In genomic region chr20:50837532-50838321, GRCh38 we compare ENCODE assay signal across 8 cellular contexts. TPM values are rescaled to one million over a fixed set of nuclear protein-coding genes. Genes with fewer than 3 reads are reported as not detected.
A peak's percentile ranks its signal among the peaks of the same experiment; 100 is the strongest.
DNase-seq lines count a peak whose midpoint lies in the region; ATAC-seq and TF ChIP-seq lines count a peak whose summit lies in the region.

No MANE protein-coding gene starts in this region.

- no peak for TF ChIP-seq CTCF in fibroblast of villous mesenchyme (IDR thresholded peaks at IDR 0.05; ENCODE audit: insufficient read depth, low read depth, low read length)
- no peak for TF ChIP-seq CTCF in vagina (IDR thresholded peaks at IDR 0.05)

- H3K4me3 ChIP-seq in fibroblast of villous mesenchyme (ENCODE audit: low read depth, low read length) (no peak overlapping the region), vagina (peak overlapping the region in 1 of 2 donors; percentile 14)
- H3K4me3 ChIP-seq in effector memory CD4-positive, alpha-beta T cell (ENCODE audit: insufficient read depth, low read depth, low read length, poor library complexity, severe bottlenecking): no peak overlapping the region

- no peak for TF ChIP-seq POLR2A in vagina (IDR thresholded peaks at IDR 0.05)

- H3K27me3 ChIP-seq in vagina: no peaks in the 10 kb centered on the region
- H3K27me3 ChIP-seq in effector memory CD4-positive, alpha-beta T cell (replicated peaks; ENCODE audit: control insufficient read depth, insufficient read depth, low read length, poor library complexity, severe bottlenecking): no peaks in the 10 kb centered on the region

- peak; percentile 89 for DNase-seq in DMS 273 (lab: John Stamatoyannopoulos, UW; ENCODE audit: unreplicated experiment)
- DNase-seq in RPMI7951 (ENCODE audit: low read depth): peak; percentile 81
- peak; percentile 81 for DNase-seq in fibroblast of villous mesenchyme (ENCODE audit: low read depth)
- DNase-seq in vagina (ENCODE audit: extremely low spot score in 2 of 2): no peak
- no peak for DNase-seq in DMS53 (lab: John Stamatoyannopoulos, UW)
- no peak for DNase-seq in effector memory CD4-positive, alpha-beta T cell

- ATAC-seq in GM21825 (IDR thresholded peaks at IDR 0.05; ENCODE audit: unreplicated experiment) (peak; percentile 67), GM18873 (IDR thresholded peaks at IDR 0.05; ENCODE audit: low FRiP score, unreplicated experiment) (no peak)

- peaks cover 17% of the 10 kb centered on the region for H3K4me1 ChIP-seq in vagina
- H3K4me1 ChIP-seq in effector memory CD4-positive, alpha-beta T cell (ENCODE audit: control insufficient read depth, insufficient read depth, low read length, poor library complexity, severe bottlenecking): no peaks in the 10 kb centered on the region

- peak overlapping the region; percentile 25 for H3K27ac ChIP-seq in vagina
- H3K27ac ChIP-seq in effector memory CD4-positive, alpha-beta T cell (ENCODE audit: insufficient read depth, low read length, poor library complexity, severe bottlenecking): no peak overlapping the region

- intact Hi-C loops in vagina (cut with DNase I): no loop called here

- no peaks in the 10 kb centered on the region for H3K9me3 ChIP-seq in vagina
- H3K9me3 ChIP-seq in effector memory CD4-positive, alpha-beta T cell (ENCODE audit: control insufficient read depth, low read length): no peaks in the 10 kb centered on the region

- no peaks in the 10 kb centered on the region for H3K36me3 ChIP-seq in vagina
- peaks cover 7% of the 10 kb centered on the region for H3K36me3 ChIP-seq in effector memory CD4-positive, alpha-beta T cell (ENCODE audit: control insufficient read depth, insufficient read depth, low read length)

RNA-seq across cellular contexts. Expression of gene BCAS4, which starts 42.9 kb away (rescaled TPM):
- total RNA-seq in RPMI7951 (2014; rRNA removed; shearing (Covaris generic)): 5.9 and 11.6 TPM in 2 replicates
- total RNA-seq in fibroblast of villous mesenchyme (7.3 and 11.9 TPM in 2 replicates), vagina (1.7 TPM)

Comparison
In these comparisons a context has a peak if more than half of its experiments do, and no peak if none do; other contexts are left out.
1. DNase-seq: peak in DMS 273 (single experiment), RPMI7951 (single experiment) and fibroblast of villous mesenchyme (single experiment); none in vagina (0 of 2), DMS53 (single experiment) and effector memory CD4-positive, alpha-beta T cell (0 of 3).